14 cellular contexts compared by ENCODE assay signal in the genomic region with DNA sequence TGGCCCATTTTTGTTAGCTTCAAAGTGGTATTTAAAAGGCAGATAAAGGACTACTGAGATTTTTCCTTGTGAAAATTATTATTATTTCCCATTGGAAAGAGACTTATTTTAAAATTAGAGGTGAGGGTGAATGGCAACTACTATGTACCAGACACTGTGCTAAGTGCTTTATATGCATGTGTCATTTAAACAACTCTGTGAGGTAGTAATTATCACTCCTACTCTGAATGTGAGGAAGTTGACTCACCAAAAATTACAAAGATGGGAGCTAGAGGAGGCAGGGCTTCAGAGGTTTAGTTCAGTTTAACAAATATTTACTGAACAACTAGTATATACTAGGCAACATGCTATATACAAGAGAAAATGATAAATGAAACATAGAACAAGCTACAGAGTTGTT.
A peak's percentile ranks its signal among the peaks of the same experiment; 100 is the strongest.
DNase-seq lines count a peak whose midpoint lies in the region; ATAC-seq, FAIRE-seq and TF ChIP-seq lines count a peak whose summit lies in the region.
"Had no signal": no experiment of that assay in that cellular context is flagged by ENCODE, and none has a peak within 500 bp of the region (broad histone marks: within the 10 kb centered on the region; RNA-seq: fewer than 3 reads in every experiment).

No MANE protein-coding gene starts in this region.

- H4K91ac ChIP-seq in mesenchymal stem cell (ENCODE audit: low read length), result no peak overlapping the region

- no peak for TF ChIP-seq EP300 in GM12878 (IDR thresholded peaks at IDR 0.05; ENCODE audit: borderline replicate concordance in 1 of 2, control insufficient read depth in 1 of 2, low read depth in 2 of 2, low read length in 2 of 2)

- TF ChIP-seq CTCF in GM12878 (IDR thresholded peaks at IDR 0.05 in 2 of 3, conservative IDR thresholded peaks at IDR 0.05 in 1 of 3; ENCODE audit: control insufficient read depth in 2 of 3, extremely low read depth in 1 of 3, insufficient read depth in 1 of 3, low read depth in 3 of 3, low read length in 3 of 3), result no peak

- in situ Hi-C loops in GM12878 (cut with MboI), result no loop called here

- H3K9ac ChIP-seq in GM12878 (ENCODE audit: control insufficient read depth, insufficient read depth, low read length) (no peak overlapping the region), mesenchymal stem cell (ENCODE audit: low read length) (no peak overlapping the region)

- SMC1A ChIA-PET in GM12878 (lab: Charles Lee; ENCODE audit: uncharacterized antibody, unreplicated experiment), result interaction anchor here (0.9 to 6.0 kb wide), 6 partner anchors 11 to 69 kb away, joined by 3 to 57 read pairs (median 4); no protein-coding TSS in a partner anchor

- no peak for TF ChIP-seq RAD21 in GM12878 (IDR thresholded peaks at IDR 0.05; ENCODE audit: insufficient read depth, low read depth, low read length)

- H3K27ac ChIP-seq in GM12878 (ENCODE audit: control insufficient read depth, insufficient read depth), result no peak overlapping the region
- no peak overlapping the region for H3K27ac ChIP-seq in mesenchymal stem cell (ENCODE audit: low read length, poor library complexity, severe bottlenecking)
- H3K27ac ChIP-seq: HL-60, SJSA1 had no signal

- no TSS peak for BruUV-seq in GM12878 (replicated peaks; lab: Mats Ljungman, UMichigan)

- no peaks in the 10 kb centered on the region for H3K4me1 ChIP-seq in GM12878 (ENCODE audit: control insufficient read depth, insufficient read depth, low read length)
- H3K4me1 ChIP-seq in mesenchymal stem cell (ENCODE audit: control insufficient read depth, insufficient read depth, low read depth, low read length), result no peaks in the 10 kb centered on the region
- H3K4me1 ChIP-seq: HAP-1, SJSA1 had no signal

- H3K36me3 ChIP-seq in GM12878 (ENCODE audit: control insufficient read depth in 2 of 2, insufficient read depth in 2 of 2, low read length in 1 of 2) (no peaks in the 10 kb centered on the region), mesenchymal stem cell (ENCODE audit: control insufficient read depth in 1 of 2, insufficient read depth in 2 of 2, low read depth in 1 of 2, low read length in 2 of 2) (no peaks in the 10 kb centered on the region)
- H3K36me3 ChIP-seq: HAP-1, SJSA1 had no signal

- peak; percentile 1 for DNase-seq in ELR (ENCODE audit: low read depth)
- DNase-seq in GM18507 (ENCODE audit: extremely low spot score, insufficient read length, low read depth), result no peak
- no peak for DNase-seq in GM12878 (ENCODE audit: low read depth, low spot score)
- peak; percentile 20 for DNase-seq in renal cortical epithelial cell (ENCODE audit: low read depth)
- no peak for DNase-seq in NCI-H1092 (lab: John Stamatoyannopoulos, UW)
- DNase-seq in mesenchymal stem cell, result no peak
- DNase-seq in SHP77 treated with DMSO at 0.1 percent for 48 hours (lab: John Stamatoyannopoulos, UW), result no peak
- DNase-seq: CD4-positive, alpha-beta T cell; NCI-H187; NCI-H446; NCI-H774 had no signal

- no peak overlapping the region for H3K23ac ChIP-seq in mesenchymal stem cell (ENCODE audit: low read length in 2 of 2)

- no peak overlapping the region for H2AFZ ChIP-seq in GM12878 (ENCODE audit: control insufficient read depth, low read depth, low read length)
- no peak overlapping the region for H2AFZ ChIP-seq in mesenchymal stem cell (ENCODE audit: low read depth, low read length)

- H3K4ac ChIP-seq in mesenchymal stem cell (ENCODE audit: low read depth in 1 of 2, low read length in 2 of 2), result no peak overlapping the region

- POLR2A ChIA-PET in GM12878 (lab: Charles Lee), result interaction anchor here (0.6 kb wide), 1 partner anchor 13 kb away, joined by 3 read pairs; no protein-coding TSS in a partner anchor

- H3K79me2 ChIP-seq in GM12878 (ENCODE audit: control insufficient read depth, insufficient read depth, low read length), result no peaks in the 10 kb centered on the region

- RAD21 ChIA-PET in GM12878 (lab: Charles Lee; ENCODE audit: unreplicated experiment), result interaction anchor here (0.9 to 5.3 kb wide), 6 partner anchors 8 to 55 kb away, joined by 3 to 34 read pairs (median 4); no protein-coding TSS in a partner anchor

- TF ChIP-seq POLR2A in GM12878 (IDR thresholded peaks at IDR 0.05; ENCODE audit: low read depth, low read length), result no peak

- H3K18ac ChIP-seq in mesenchymal stem cell (ENCODE audit: low read depth in 1 of 2, low read length in 2 of 2), result no peak overlapping the region

- H2BK12ac ChIP-seq in mesenchymal stem cell (ENCODE audit: low read length in 2 of 2), result no peak overlapping the region

- no peak overlapping the region for H4K8ac ChIP-seq in mesenchymal stem cell (ENCODE audit: low read length)

- intact Hi-C loops in GM12878 (cut with micrococcal nuclease; ENCODE audit: unreplicated experiment), result no loop called here

- H3K27me3 ChIP-seq in GM12878 (replicated peaks in 1 of 2; ENCODE audit: control insufficient read depth in 2 of 2, insufficient read depth in 2 of 2, low read length in 1 of 2), result peaks cover 0 to 2% of the 10 kb centered on the region in 2 experiments; a peak in 1 of 4 replicates
- peaks cover 0 to 17% of the 10 kb centered on the region in 2 experiments for H3K27me3 ChIP-seq in mesenchymal stem cell (ENCODE audit: control insufficient read depth in 1 of 2, insufficient read depth in 1 of 2, low read length in 2 of 2)
- H3K27me3 ChIP-seq: SJSA1 had no signal

- peak; percentile 56 for ATAC-seq in GM12878

- no peaks in the 10 kb centered on the region for H3K9me3 ChIP-seq in GM12878 (replicated peaks; ENCODE audit: control insufficient read depth, insufficient read depth, low read length)
- no peaks in the 10 kb centered on the region for H3K9me3 ChIP-seq in mesenchymal stem cell (ENCODE audit: control insufficient read depth, low read length)
- H3K9me3 ChIP-seq: HAP-1, SJSA1 had no signal

- H3K4me2 ChIP-seq in GM12878 (ENCODE audit: control insufficient read depth, insufficient read depth) (no peak overlapping the region), mesenchymal stem cell (ENCODE audit: low read length, poor library complexity, severe bottlenecking) (no peak overlapping the region)

- H3K4me3 ChIP-seq in GM12878 (no peak overlapping the region), mesenchymal stem cell (ENCODE audit: insufficient read depth in 1 of 2, low read depth in 1 of 2, low read length in 2 of 2) (no peak overlapping the region)
- H3K4me3 ChIP-seq: HAP-1, SJSA1 had no signal

- no peak overlapping the region for H3K14ac ChIP-seq in mesenchymal stem cell (ENCODE audit: low read length in 2 of 2)

- no peaks in the 10 kb centered on the region for H4K20me1 ChIP-seq in GM12878 (ENCODE audit: control insufficient read depth, insufficient read depth)

- no peak overlapping the region for H2AK5ac ChIP-seq in mesenchymal stem cell (ENCODE audit: low read length, severe bottlenecking)

- H2BK15ac ChIP-seq in mesenchymal stem cell (ENCODE audit: low read depth, poor library complexity, severe bottlenecking), result no peak overlapping the region

- H2BK120ac ChIP-seq in mesenchymal stem cell (ENCODE audit: low read depth, low read length), result no peak overlapping the region

- CTCF ChIA-PET in GM12878 (lab: Yijun Ruan, JAX), result interaction anchor here (0.6 to 3.8 kb wide), 7 partner anchors 8 to 173 kb away, joined by 3 to 13 read pairs (median 5); no protein-coding TSS in a partner anchor

- FAIRE-seq in GM18507 (lab: Jason Lieb, UNC) (peak; percentile 21), GM12878 (lab: Jason Lieb, UNC) (no peak)

- H3K79me1 ChIP-seq in mesenchymal stem cell (replicated peaks; ENCODE audit: low read length, poor library complexity, severe bottlenecking), result no peaks in the 10 kb centered on the region

- H2BK5ac ChIP-seq in mesenchymal stem cell (ENCODE audit: low read depth, low read length, poor library complexity, severe bottlenecking), result no peak overlapping the region

TF ChIP-seq in GM12878, 131 proteins besides CTCF, POLR2A, EP300 and RAD21:
- TF ChIP-seq, protein P1, sequence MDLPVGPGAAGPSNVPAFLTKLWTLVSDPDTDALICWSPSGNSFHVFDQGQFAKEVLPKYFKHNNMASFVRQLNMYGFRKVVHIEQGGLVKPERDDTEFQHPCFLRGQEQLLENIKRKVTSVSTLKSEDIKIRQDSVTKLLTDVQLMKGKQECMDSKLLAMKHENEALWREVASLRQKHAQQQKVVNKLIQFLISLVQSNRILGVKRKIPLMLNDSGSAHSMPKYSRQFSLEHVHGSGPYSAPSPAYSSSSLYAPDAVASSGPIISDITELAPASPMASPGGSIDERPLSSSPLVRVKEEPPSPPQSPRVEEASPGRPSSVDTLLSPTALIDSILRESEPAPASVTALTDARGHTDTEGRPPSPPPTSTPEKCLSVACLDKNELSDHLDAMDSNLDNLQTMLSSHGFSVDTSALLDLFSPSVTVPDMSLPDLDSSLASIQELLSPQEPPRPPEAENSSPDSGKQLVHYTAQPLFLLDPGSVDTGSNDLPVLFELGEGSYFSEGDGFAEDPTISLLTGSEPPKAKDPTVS (IDR thresholded peaks at IDR 0.05; ENCODE audit: low read depth, low read length), result no peak
- TF ChIP-seq, protein P2, sequence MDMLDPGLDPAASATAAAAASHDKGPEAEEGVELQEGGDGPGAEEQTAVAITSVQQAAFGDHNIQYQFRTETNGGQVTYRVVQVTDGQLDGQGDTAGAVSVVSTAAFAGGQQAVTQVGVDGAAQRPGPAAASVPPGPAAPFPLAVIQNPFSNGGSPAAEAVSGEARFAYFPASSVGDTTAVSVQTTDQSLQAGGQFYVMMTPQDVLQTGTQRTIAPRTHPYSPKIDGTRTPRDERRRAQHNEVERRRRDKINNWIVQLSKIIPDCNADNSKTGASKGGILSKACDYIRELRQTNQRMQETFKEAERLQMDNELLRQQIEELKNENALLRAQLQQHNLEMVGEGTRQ (IDR thresholded peaks at IDR 0.05; ENCODE audit: borderline replicate concordance, low read depth, low read length), result no peak
- TF ChIP-seq DPF2 (IDR thresholded peaks at IDR 0.05) (no peak), ESRRA (IDR thresholded peaks at IDR 0.05; ENCODE audit: low read length) (no peak), SMC3 (IDR thresholded peaks at IDR 0.05; ENCODE audit: borderline replicate concordance, low read length) (no peak), CEBPB (IDR thresholded peaks at IDR 0.05; ENCODE audit: borderline replicate concordance in 1 of 2, low read depth in 2 of 2, low read length in 2 of 2) (no peak), SMAD5 (IDR thresholded peaks at IDR 0.05; ENCODE audit: low read depth) (no peak)

Comparison
In these comparisons a context has a peak if more than half of its experiments do, and no peak if none do; other contexts are left out.
1. DNase-seq: peak in ELR (single experiment) and renal cortical epithelial cell (single experiment); none in GM18507 (single experiment), GM12878 (single experiment), NCI-H1092 (single experiment), mesenchymal stem cell (single experiment) and SHP77 treated with DMSO at 0.1 percent for 48 hours (single experiment).